ENCODE assay signal across 20 cellular contexts in genomic region chr17:38400286-38400685, GRCh38. TPM values are rescaled to one million over a fixed set of nuclear protein-coding genes. Genes with fewer than 3 reads are reported as not detected.
DNase-seq lines count a peak whose midpoint lies in the region; ATAC-seq and TF ChIP-seq lines count a peak whose summit lies in the region.
"Had no signal": no experiment of that assay in that cellular context is flagged by ENCODE, and none has a peak within 500 bp of the region (broad histone marks: within the 10 kb centered on the region; RNA-seq: fewer than 3 reads in every experiment).

No MANE protein-coding gene starts in this region.

- no peak overlapping the region for H3K23ac ChIP-seq in IMR-90 (ENCODE audit: low read depth, low read length)

- no peak overlapping the region for H2BK15ac ChIP-seq in IMR-90 (ENCODE audit: low read depth, low read length)

- H4K5ac ChIP-seq in IMR-90 (ENCODE audit: low read depth, low read length): no peak overlapping the region

- peaks cover 29% of the 10 kb centered on the region for H3K4me1 Mint-ChIP-seq in endothelial cell (ENCODE audit: unreplicated experiment)
- peaks cover 28% of the 10 kb centered on the region for H3K4me1 Mint-ChIP-seq in nephron progenitor cell
- H3K4me1 Mint-ChIP-seq: B cell had no signal

- H3K9me3 ChIP-seq in IMR-90 (ENCODE audit: control insufficient read depth, insufficient read depth, low read length): no peaks in the 10 kb centered on the region
- H3K9me3 ChIP-seq in A673 (ENCODE audit: low read depth, low read length, poor library complexity, severe bottlenecking): no peaks in the 10 kb centered on the region
- H3K9me3 ChIP-seq: BLaER1 treated with 17β-estradiol and CSF1 and Interleukin-3, amounts not matched to agents 10 nM and 100 nM; Caco-2 had no signal

- TF ChIP-seq POLR2A in IMR-90 (IDR thresholded peaks at IDR 0.05; ENCODE audit: low read depth, low read length): no peak

- no peak overlapping the region for H2AFZ ChIP-seq in IMR-90 (replicated peaks; ENCODE audit: low read length, poor library complexity)

- TF ChIP-seq RAD21 in IMR-90 (IDR thresholded peaks at IDR 0.05; ENCODE audit: low read length): no peak

- no peak overlapping the region for H2AK5ac ChIP-seq in IMR-90 (ENCODE audit: low read depth, low read length)

- H3K4ac ChIP-seq in IMR-90 (ENCODE audit: low read depth, low read length): no peak overlapping the region

- H3K27ac Mint-ChIP-seq in endothelial cell (ENCODE audit: unreplicated experiment) (peak overlapping the region; percentile 40), nephron progenitor cell (peak overlapping the region; percentile 79)
- H3K27ac Mint-ChIP-seq: B cell; CD4-positive, alpha-beta T cell; CD8-positive, alpha-beta T cell had no signal

- H4K8ac ChIP-seq in IMR-90 (ENCODE audit: low read depth in 2 of 2, low read length in 2 of 2): no peak overlapping the region

- H3K27me3 Mint-ChIP-seq in endothelial cell (ENCODE audit: unreplicated experiment) (peaks cover 12% of the 10 kb centered on the region), nephron progenitor cell (ENCODE audit: low read depth, poor library complexity) (peaks cover 3% of the 10 kb centered on the region)
- H3K27me3 Mint-ChIP-seq: B cell; CD4-positive, alpha-beta T cell had no signal

- no peak overlapping the region for H3K18ac ChIP-seq in IMR-90 (ENCODE audit: low read depth, low read length)

- dilution Hi-C loops in IMR-90 (cut with HindIII; ENCODE audit: low sequenced_read_pairs, unreplicated experiment): no loop called here

- peaks cover 0 to 3% of the 10 kb centered on the region in 2 experiments; a peak in 1 of 4 replicates for H3K79me1 ChIP-seq in IMR-90 (ENCODE audit: low read depth in 1 of 2, low read length in 2 of 2)

- no peak overlapping the region for H3K4me2 ChIP-seq in IMR-90 (ENCODE audit: low read depth, low read length)
- H3K4me2 ChIP-seq: BLaER1 treated with 17β-estradiol and CSF1 and Interleukin-3, amounts not matched to agents 10 nM and 100 nM had no signal

- in situ Hi-C loops in IMR-90 (cut with MboI; ENCODE audit: low sequenced_read_pairs): loop anchor here (5.0 kb wide), 1 partner anchor 43 kb away; no protein-coding TSS in a partner anchor

- peaks cover 48% of the 10 kb centered on the region for H3K36me3 Mint-ChIP-seq in endothelial cell (ENCODE audit: low read depth, unreplicated experiment)
- H3K36me3 Mint-ChIP-seq in nephron progenitor cell (ENCODE audit: low read depth): peaks cover 60% of the 10 kb centered on the region

- CTCF ChIA-PET in IMR-90 (lab: Yijun Ruan, JAX): no interaction called here
- CTCF ChIA-PET in A673 (lab: Charles Lee): no interaction called here

- no peak overlapping the region for H3K14ac ChIP-seq in IMR-90 (replicated peaks; ENCODE audit: low read depth, low read length)

- H3K4me3 Mint-ChIP-seq in endothelial cell (ENCODE audit: unreplicated experiment) (no peak overlapping the region), nephron progenitor cell (no peak overlapping the region)
- H3K4me3 Mint-ChIP-seq: B cell; CD4-positive, alpha-beta T cell; CD8-positive, alpha-beta T cell had no signal

- no peak overlapping the region for H2BK20ac ChIP-seq in IMR-90 (ENCODE audit: low read depth, low read length)

- H3K56ac ChIP-seq in IMR-90 (ENCODE audit: extremely low read depth, insufficient read depth, low read length): no peak overlapping the region

- H3K27me3 ChIP-seq in IMR-90 (ENCODE audit: control insufficient read depth, insufficient read depth, low read length) (no peaks in the 10 kb centered on the region), A673 (replicated peaks; ENCODE audit: insufficient read depth, low read depth, low read length, poor library complexity) (no peaks in the 10 kb centered on the region)
- H3K27me3 ChIP-seq: BLaER1 treated with 17β-estradiol and CSF1 and Interleukin-3, amounts not matched to agents 10 nM and 100 nM had no signal

- intact Hi-C loops in IMR-90 (cut with micrococcal nuclease) (no loop called here), A673 (cut with micrococcal nuclease; ENCODE audit: unreplicated experiment) (no loop called here)

- H3K36me3 ChIP-seq in IMR-90 (ENCODE audit: control insufficient read depth, insufficient read depth, low read length) (peaks cover 50% of the 10 kb centered on the region), A673 (ENCODE audit: insufficient read depth, low read length, poor library complexity, severe bottlenecking) (no peaks in the 10 kb centered on the region)

- no peak for DNase-seq in IMR-90
- no peak for DNase-seq in endothelial cell (ENCODE audit: low spot score)
- no peak for DNase-seq in nephron progenitor cell
- peak; percentile 40 for DNase-seq in superior temporal gyrus (ENCODE audit: extremely low spot score)
- DNase-seq in A673 (ENCODE audit: low spot score): no peak
- no peak for DNase-seq in activated T-cell treated with anti-CD3 and anti-CD28 coated beads, Interleukin-2, amount 50 U/mL, for 48 hours
- no peak for DNase-seq in dedifferentiated amniotic fluid mesenchymal stem cell (ENCODE audit: extremely low spot score)
- DNase-seq: 8988T; AML-193; Caco-2; Calu3; CD4-positive, alpha-beta T cell; CD8-positive, alpha-beta T cell; DMS79 treated with DMSO at 0.1 percent for 48 hours; GDM1 had no signal

- no peaks in the 10 kb centered on the region for H3K9me3 Mint-ChIP-seq in endothelial cell (ENCODE audit: unreplicated experiment)
- H3K9me3 Mint-ChIP-seq in nephron progenitor cell: no peaks in the 10 kb centered on the region
- H3K9me3 Mint-ChIP-seq: CD4-positive, alpha-beta T cell; CD8-positive, alpha-beta T cell had no signal

- TF ChIP-seq CTCF in IMR-90 (conservative IDR thresholded peaks at IDR 0.05; ENCODE audit: low read depth, low read length): no peak
- TF ChIP-seq CTCF in endothelial cell (IDR thresholded peaks at IDR 0.05; ENCODE audit: unreplicated experiment): no peak
- TF ChIP-seq CTCF in nephron progenitor cell (IDR thresholded peaks at IDR 0.05): no peak
- no peak for TF ChIP-seq CTCF in A673 (conservative IDR thresholded peaks at IDR 0.05; ENCODE audit: low read depth, low read length)

- peaks cover 1% of the 10 kb centered on the region; the same call in 1 of the 2 replicates for H3K4me1 ChIP-seq in IMR-90 (ENCODE audit: control insufficient read depth, insufficient read depth, low read length)
- H3K4me1 ChIP-seq in A673 (ENCODE audit: insufficient read depth, low read length, poor library complexity, severe bottlenecking): no peaks in the 10 kb centered on the region
- H3K4me1 ChIP-seq: Caco-2 had no signal

- H3K9ac ChIP-seq in IMR-90 (ENCODE audit: low read depth, low read length): no peak overlapping the region
- H3K9ac ChIP-seq: BLaER1 treated with 17β-estradiol and CSF1 and Interleukin-3, amounts not matched to agents 10 nM and 100 nM had no signal

- no peak overlapping the region for H2AK9ac ChIP-seq in IMR-90 (replicated peaks; ENCODE audit: low read depth, low read length, poor library complexity)

- BruUV-seq in IMR-90 (replicated peaks; lab: Mats Ljungman, UMichigan) (TSS peak; percentile 15), A673 (replicated peaks; lab: Mats Ljungman, UMichigan) (no TSS peak)

- POLR2A ChIA-PET in IMR-90 (lab: Charles Lee; ENCODE audit: unreplicated experiment) (no interaction called here), A673 (lab: Charles Lee; ENCODE audit: low non-redundant PET) (no interaction called here)

- H3K4me3 ChIP-seq in IMR-90 (ENCODE audit: insufficient read depth, low read depth, low read length): no peak overlapping the region
- H3K4me3 ChIP-seq in A673 (ENCODE audit: low read depth, low read length, poor library complexity, severe bottlenecking): no peak overlapping the region
- H3K4me3 ChIP-seq: BLaER1 treated with 17β-estradiol and CSF1 and Interleukin-3, amounts not matched to agents 10 nM and 100 nM; GM12878 had no signal

- peaks cover 8% of the 10 kb centered on the region for H3K9me1 ChIP-seq in IMR-90 (ENCODE audit: insufficient read depth, low read length)

- no CpG with 5 or more reads among the region's 6 CpGs for WGBS in IMR-90 (ENCODE audit: extremely low coverage in 2 of 2, insufficient read length in 1 of 2), 2 experiments

- H2BK120ac ChIP-seq in IMR-90 (ENCODE audit: low read depth, low read length): no peak overlapping the region

- ATAC-seq in IMR-90 (ENCODE audit: low read depth): no peak
- ATAC-seq: CD8-positive, alpha-beta T cell; GM12878 had no signal

- no peak overlapping the region for H4K91ac ChIP-seq in IMR-90 (ENCODE audit: insufficient read depth, low read depth, low read length)

- no peaks in the 10 kb centered on the region for H4K20me1 ChIP-seq in IMR-90 (ENCODE audit: insufficient read depth, low read length)

- H2BK5ac ChIP-seq in IMR-90 (ENCODE audit: low read depth, low read length, poor library complexity, severe bottlenecking): no peak overlapping the region

- no peak overlapping the region for H3K27ac ChIP-seq in IMR-90 (ENCODE audit: insufficient read depth, low read length)
- H3K27ac ChIP-seq in A673 (ENCODE audit: low read depth, low read length, poor library complexity, severe bottlenecking): no peak overlapping the region
- H3K27ac ChIP-seq: BLaER1 treated with 17β-estradiol and CSF1 and Interleukin-3, amounts not matched to agents 10 nM and 100 nM; C4-2B had no signal

TF ChIP-seq in IMR-90, 13 proteins besides CTCF, POLR2A, EP300 and RAD21:
- TF ChIP-seq BHLHE40 (IDR thresholded peaks at IDR 0.05; ENCODE audit: low read depth, low read length): no peak
TF ChIP-seq in IMR-90: peak in this region for 0.

RNA-seq across cellular contexts. Expression of gene ARHGAP23, which starts 28.0 kb away (rescaled TPM):
- total RNA-seq in IMR-90 (2012; rRNA removed): 9.3 and 17.8 TPM in 2 replicates
- polyA plus RNA-seq in IMR-90 (2012; rRNA removed): 42.7 and 43.3 TPM in 2 replicates
- 30.0 and 40.5 TPM in 2 replicates for polyA plus RNA-seq in IMR-90 (2012; cell fraction: cytosol; rRNA removed)
- polyA plus RNA-seq in IMR-90 (2012; cell fraction: nucleus; rRNA removed; ENCODE audit: low replicate concordance): 56.1 and 68.3 TPM in 2 replicates
- total RNA-seq in endothelial cell (ENCODE audit: unreplicated experiment): 70.5 TPM
- total RNA-seq in A673 (2021): 19.0 and 24.9 TPM in 2 replicates

RNA-seq across cellular contexts. Expression of gene SOCS7, which starts 48.6 kb away (rescaled TPM):
- total RNA-seq in IMR-90 (2012; rRNA removed) (6.5 and 7.5 TPM in 2 replicates), endothelial cell (ENCODE audit: unreplicated experiment) (13.8 TPM), A673 (2021) (15.2 and 17.3 TPM in 2 replicates)
- 6.8 and 9.2 TPM in 2 replicates for polyA plus RNA-seq in IMR-90 (2012; rRNA removed)
- 3.7 TPM in 2 replicates for polyA plus RNA-seq in IMR-90 (2012; cell fraction: cytosol; rRNA removed)
- polyA plus RNA-seq in IMR-90 (2012; cell fraction: nucleus; rRNA removed; ENCODE audit: low replicate concordance): 13.4 and 14.2 TPM in 2 replicates

RNA-seq across cellular contexts. Expression of gene GPR179, which starts 56.5 kb away (rescaled TPM):
- total RNA-seq in IMR-90 (2012; rRNA removed): not detected in 2 replicates
- not detected in 2 replicates for polyA plus RNA-seq in IMR-90 (2012; rRNA removed)
- under 0.01 and 0.01 TPM in 2 replicates for polyA plus RNA-seq in IMR-90 (2012; cell fraction: cytosol; rRNA removed)
- polyA plus RNA-seq in IMR-90 (2012; cell fraction: nucleus; rRNA removed; ENCODE audit: low replicate concordance): 0.03 and 0.04 TPM in 2 replicates
- total RNA-seq in endothelial cell (ENCODE audit: unreplicated experiment): 0.97 TPM
- total RNA-seq in A673 (2021): 0.04 TPM in 2 replicates
- total RNA-seq: B cell; CD4-positive, alpha-beta T cell had no signal
- polyA plus RNA-seq: BJ had no signal
